10 cellular contexts compared by ENCODE assay signal in the genomic region with DNA sequence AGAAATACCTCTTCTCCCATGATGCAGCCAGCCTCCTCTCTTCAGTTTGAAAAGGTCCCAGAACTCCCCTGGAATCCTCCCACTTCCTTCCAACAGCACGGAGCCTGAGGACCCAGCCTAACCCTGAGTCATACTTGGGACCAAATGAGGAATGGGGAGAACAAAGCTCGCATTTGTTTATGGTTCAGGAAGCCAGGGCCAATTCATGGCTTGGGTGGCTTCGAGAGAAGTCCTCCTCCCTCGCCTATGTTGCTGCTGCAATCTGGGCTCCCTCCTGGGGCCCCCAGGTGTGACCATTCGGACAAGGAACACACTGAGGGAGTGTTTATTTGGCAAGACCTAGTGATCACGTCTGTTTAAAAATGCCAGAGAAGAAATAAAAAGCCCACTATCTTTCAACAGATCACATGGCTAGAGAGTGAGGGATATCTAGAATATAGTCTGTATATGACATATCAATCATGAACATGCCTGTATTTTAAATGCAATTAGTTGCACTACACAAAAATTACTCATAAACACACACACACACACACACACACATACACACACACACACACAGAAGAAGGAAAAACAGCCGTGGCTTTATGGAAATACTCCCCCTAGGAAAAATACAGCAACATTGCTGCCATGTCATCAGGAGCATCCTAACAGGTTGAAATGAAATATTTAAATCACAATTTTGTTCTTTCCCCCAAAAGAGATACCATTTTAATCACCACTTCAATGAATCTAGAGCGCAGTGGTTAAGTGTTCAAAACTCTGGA.
DNase-seq lines count a peak whose midpoint lies in the region; ATAC-seq and TF ChIP-seq lines count a peak whose summit lies in the region.
"Had no signal": no experiment of that assay in that cellular context is flagged by ENCODE, and none has a peak within 500 bp of the region (broad histone marks: within the 10 kb centered on the region; RNA-seq: fewer than 3 reads in every experiment).

No MANE protein-coding gene starts in this region.

- H3K27ac Mint-ChIP-seq in nephron = peak overlapping the region; percentile 76 to 90 (median 82)
- peak overlapping the region in 1 of 2 donors; percentile 64 for H3K27ac Mint-ChIP-seq in natural killer cell treated with Interleukin-12 subunit alpha and Interleukin-12 subunit beta and Interleukin-15 and Interleukin-18, amount 100 ng/mL, for 72 hours
- no peak overlapping the region for H3K27ac Mint-ChIP-seq in activated naive CD4-positive, alpha-beta T cell treated with anti-CD3 and anti-CD28 coated beads, Interleukin-2, amount 10 ng/mL, durations not matched to agents 7 days and 5 days

- H3K36me3 ChIP-seq in PC-9 (ENCODE audit: low read depth) = no peaks in the 10 kb centered on the region

- H3K27ac ChIP-seq in PC-9 = peak overlapping the region; percentile 93

- CTCF ChIA-PET in PC-9 (lab: Charles Lee) = no interaction called here
- CTCF ChIA-PET in activated naive CD4-positive, alpha-beta T cell treated with anti-CD3 and anti-CD28 coated beads, Interleukin-2, amount 10 ng/mL, durations not matched to agents 7 days and 5 days (lab: Charles Lee) = no interaction called here

- peak; percentile 33 for ATAC-seq in esophagus mucosa
- no peak for ATAC-seq in natural killer cell treated with Interleukin-12 subunit alpha and Interleukin-12 subunit beta and Interleukin-15 and Interleukin-18, amount 100 ng/mL, for 72 hours

- H4K20me1 ChIP-seq in PC-9 (ENCODE audit: insufficient read depth) = no peaks in the 10 kb centered on the region

- BruUV-seq in PC-9 (replicated peaks; lab: Mats Ljungman, UMichigan) = TSS peak; percentile 79

- peak overlapping the region; percentile 59; the same call in 1 of the 2 replicates for H3K4me3 ChIP-seq in PC-9

- peak overlapping the region; percentile 59 to 72 (median 60) for H3K4me3 Mint-ChIP-seq in nephron
- H3K4me3 Mint-ChIP-seq in natural killer cell treated with Interleukin-12 subunit alpha and Interleukin-12 subunit beta and Interleukin-15 and Interleukin-18, amount 100 ng/mL, for 72 hours = no peak overlapping the region
- no peak overlapping the region for H3K4me3 Mint-ChIP-seq in activated naive CD4-positive, alpha-beta T cell treated with anti-CD3 and anti-CD28 coated beads, Interleukin-2, amount 10 ng/mL, durations not matched to agents 7 days and 5 days

- H2AFZ ChIP-seq in PC-9 = no peak overlapping the region

- POLR2A ChIA-PET in PC-9 (lab: Charles Lee; ENCODE audit: unreplicated experiment) = interaction anchor here (0.5 to 0.6 kb wide), 2 partner anchors 45 to 216 kb away, joined by 3 to 5 read pairs; a partner anchor contains a TSS

- H3K9me3 ChIP-seq in PC-9 (ENCODE audit: insufficient read depth, low read depth) = no peaks in the 10 kb centered on the region

- intact Hi-C loops in PC-9 (cut with micrococcal nuclease; ENCODE audit: unreplicated experiment) = loop anchor here (2.0 kb wide), 1 partner anchor 22 kb away; no protein-coding TSS in a partner anchor

- peaks cover 27% of the 10 kb centered on the region for H3F3A ChIP-seq in PC-9 (ENCODE audit: insufficient read depth, low read depth)

- no peak for TF ChIP-seq CTCF in AG09319 (IDR thresholded peaks at IDR 0.05; ENCODE audit: low read depth, low read length)
- TF ChIP-seq CTCF in PC-9 (conservative IDR thresholded peaks at IDR 0.05) = no peak
- TF ChIP-seq CTCF in nephron (IDR thresholded peaks at IDR 0.05; ENCODE audit: unreplicated experiment in 3 of 3) = no peak

- no peaks in the 10 kb centered on the region for H3K36me3 Mint-ChIP-seq in nephron (ENCODE audit: low read depth)
- no peaks in the 10 kb centered on the region for H3K36me3 Mint-ChIP-seq in natural killer cell treated with Interleukin-12 subunit alpha and Interleukin-12 subunit beta and Interleukin-15 and Interleukin-18, amount 100 ng/mL, for 72 hours
- peaks cover 39% of the 10 kb centered on the region for H3K36me3 Mint-ChIP-seq in activated naive CD4-positive, alpha-beta T cell treated with anti-CD3 and anti-CD28 coated beads, Interleukin-2, amount 10 ng/mL, durations not matched to agents 7 days and 5 days

- peaks cover 30% of the 10 kb centered on the region for H3K79me2 ChIP-seq in PC-9 (ENCODE audit: low read depth)

- H3K9me2 ChIP-seq in PC-9 (ENCODE audit: insufficient read depth) = no peaks in the 10 kb centered on the region

- H3K27me3 ChIP-seq in PC-9 (ENCODE audit: insufficient read depth, low read depth) = no peaks in the 10 kb centered on the region

- H3K4me2 ChIP-seq in PC-9 = peak overlapping the region; percentile 71

- H3K4me1 Mint-ChIP-seq in nephron = peaks cover 46% of the 10 kb centered on the region
- H3K4me1 Mint-ChIP-seq in natural killer cell treated with Interleukin-12 subunit alpha and Interleukin-12 subunit beta and Interleukin-15 and Interleukin-18, amount 100 ng/mL, for 72 hours (ENCODE audit: low read depth in 2 of 2) = peaks cover 46 to 47% of the 10 kb centered on the region in 2 donors
- peaks cover 23% of the 10 kb centered on the region for H3K4me1 Mint-ChIP-seq in activated naive CD4-positive, alpha-beta T cell treated with anti-CD3 and anti-CD28 coated beads, Interleukin-2, amount 10 ng/mL, durations not matched to agents 7 days and 5 days

- peaks cover 75% of the 10 kb centered on the region for H3K4me1 ChIP-seq in PC-9 (replicated peaks; ENCODE audit: insufficient read depth)

- no peaks in the 10 kb centered on the region for H3K27me3 Mint-ChIP-seq in nephron (ENCODE audit: low read depth)
- peaks cover 0 to 3% of the 10 kb centered on the region in 2 donors for H3K27me3 Mint-ChIP-seq in natural killer cell treated with Interleukin-12 subunit alpha and Interleukin-12 subunit beta and Interleukin-15 and Interleukin-18, amount 100 ng/mL, for 72 hours
- H3K27me3 Mint-ChIP-seq in activated naive CD4-positive, alpha-beta T cell treated with anti-CD3 and anti-CD28 coated beads, Interleukin-2, amount 10 ng/mL, durations not matched to agents 7 days and 5 days = no peaks in the 10 kb centered on the region

- H3K9me3 Mint-ChIP-seq in nephron = peaks cover 9% of the 10 kb centered on the region
- peaks cover 6% of the 10 kb centered on the region for H3K9me3 Mint-ChIP-seq in natural killer cell treated with Interleukin-12 subunit alpha and Interleukin-12 subunit beta and Interleukin-15 and Interleukin-18, amount 100 ng/mL, for 72 hours
- H3K9me3 Mint-ChIP-seq in activated naive CD4-positive, alpha-beta T cell treated with anti-CD3 and anti-CD28 coated beads, Interleukin-2, amount 10 ng/mL, durations not matched to agents 7 days and 5 days = no peaks in the 10 kb centered on the region

- peak; percentile 55 for DNase-seq in AG09319 (ENCODE audit: extremely low read depth, low read depth)
- DNase-seq in PC-9 = peak; percentile 52 to 82
- DNase-seq in natural killer cell treated with Interleukin-12 subunit alpha and Interleukin-12 subunit beta and Interleukin-15 and Interleukin-18, amount 100 ng/mL, for 72 hours (ENCODE audit: low spot score) = no peak
- DNase-seq in GF-D8 (lab: John Stamatoyannopoulos, UW) = no peak
- DNase-seq in activated naive CD4-positive, alpha-beta T cell treated with anti-CD3 and anti-CD28 coated beads, Interleukin-2, amount 10 ng/mL, durations not matched to agents 7 days and 5 days = no peak
- DNase-seq in activated CD4-positive, alpha-beta T cell treated with anti-CD3 and anti-CD28 coated beads for 1 hour = no peak
- DNase-seq: activated CD4-positive, CD25-positive, alpha-beta regulatory T cell; DND-41 had no signal

Comparison
In these comparisons a context has a peak if more than half of its experiments do, and no peak if none do; other contexts are left out.
1. DNase-seq: peak in AG09319 (single experiment) and PC-9 (2 of 2); none in natural killer cell treated with Interleukin-12 subunit alpha and Interleukin-12 subunit beta and Interleukin-15 and Interleukin-18, amount 100 ng/mL, for 72 hours (single experiment), GF-D8 (single experiment), activated naive CD4-positive, alpha-beta T cell treated with anti-CD3 and anti-CD28 coated beads, Interleukin-2, amount 10 ng/mL, durations not matched to agents 7 days and 5 days (single experiment) and activated CD4-positive, alpha-beta T cell treated with anti-CD3 and anti-CD28 coated beads for 1 hour (single experiment).
2. H3K4me3 Mint-ChIP-seq: peak in nephron (3 of 3); none in natural killer cell treated with Interleukin-12 subunit alpha and Interleukin-12 subunit beta and Interleukin-15 and Interleukin-18, amount 100 ng/mL, for 72 hours (single experiment) and activated naive CD4-positive, alpha-beta T cell treated with anti-CD3 and anti-CD28 coated beads, Interleukin-2, amount 10 ng/mL, durations not matched to agents 7 days and 5 days (single experiment).